2 cellular contexts compared by ENCODE assay signal in genomic region chr1:161228032-161228431, GRCh38.
TF ChIP-seq lines count a peak whose summit lies in the region.

No MANE protein-coding gene starts in this region.

TF ChIP-seq in SK-N-SH, 30 proteins besides CTCF, POLR2A, EP300 and RAD21 (continued from another document):
- no peak for TF ChIP-seq GATA2 (CRISPR knock-in tag; IDR thresholded peaks at IDR 0.05)
- no peak for TF ChIP-seq RXRA (IDR thresholded peaks at IDR 0.05; ENCODE audit: borderline replicate concordance, low read depth)
- TF ChIP-seq RCOR1 (IDR thresholded peaks at IDR 0.05; ENCODE audit: low read length): no peak

TF ChIP-seq in SK-N-SH treated with all-trans-retinoic acid at 6 μM for 48 hours, 23 proteins besides CTCF, POLR2A, EP300 and RAD21 (continued from another document):
- TF ChIP-seq TOX (CRISPR knock-in tag; IDR thresholded peaks at IDR 0.05; ENCODE audit: borderline replicate concordance): no peak
- no peak for TF ChIP-seq ZNF8 (CRISPR knock-in tag; IDR thresholded peaks at IDR 0.05)
- no peak for TF ChIP-seq GLIS3 (CRISPR knock-in tag; IDR thresholded peaks at IDR 0.05)
